Comparison of ENCODE assay signal across 1 cellular context in the genomic region with DNA sequence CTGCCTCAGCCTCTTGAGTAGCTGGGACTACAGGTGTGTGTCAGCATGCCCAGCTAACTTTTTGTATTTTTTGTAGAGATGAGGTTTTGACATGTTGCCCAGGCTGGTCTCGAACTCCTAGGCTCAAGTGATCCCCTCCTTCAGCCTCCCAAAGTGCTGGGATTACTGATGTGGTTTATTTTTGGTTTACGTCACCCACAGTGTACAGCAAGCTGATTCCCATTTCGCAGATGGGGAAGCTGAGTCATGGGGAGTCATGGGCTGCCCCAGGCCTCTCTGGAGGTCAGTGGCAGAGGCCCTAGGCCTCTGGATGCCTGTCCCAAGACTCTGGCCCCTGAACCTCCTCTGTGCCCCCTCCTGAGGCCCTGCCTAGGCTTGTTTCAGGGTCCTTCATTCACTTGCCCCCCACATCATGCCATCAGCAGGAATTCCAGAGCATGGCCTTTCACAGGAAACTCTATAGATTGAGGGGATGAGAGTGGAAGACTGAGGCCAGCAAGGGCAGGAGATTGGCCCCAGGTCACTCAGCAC.
TF ChIP-seq lines count a peak whose summit lies in the region.

No MANE protein-coding gene starts in this region.

TF ChIP-seq in H1, 55 proteins besides CTCF, POLR2A, EP300 and RAD21:
- TF ChIP-seq KDM1A (IDR thresholded peaks at IDR 0.05; ENCODE audit: borderline replicate concordance, low read length) (peak; percentile 68; the same call in 1 of the 2 replicates), NRF1 (IDR thresholded peaks at IDR 0.05; ENCODE audit: low read depth, low read length) (no peak), EZH2 (IDR thresholded peaks at IDR 0.05; ENCODE audit: low read depth, low read length, severe bottlenecking) (no peak)
TF ChIP-seq in H1: peak in this region for 1.
